In the genomic region with DNA sequence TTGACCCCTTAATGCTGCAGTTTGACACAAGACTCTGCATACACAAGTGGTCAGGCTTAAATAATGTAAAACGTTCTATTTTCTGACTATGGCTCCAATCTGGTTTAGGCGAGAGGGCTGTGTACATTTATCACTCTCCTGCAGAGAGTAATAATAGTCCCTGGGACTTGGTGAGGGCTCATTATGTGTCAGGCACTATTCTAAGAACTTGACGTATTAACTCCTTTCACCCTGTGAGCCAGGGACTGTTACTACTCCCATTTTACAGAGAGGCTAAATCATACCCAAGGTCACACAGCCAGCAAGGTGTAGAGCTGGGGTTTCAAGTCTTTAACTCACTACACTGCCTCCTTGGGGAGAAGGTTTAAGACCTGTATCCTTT, we compare ENCODE assay signal across 28 cellular contexts.
DNase-seq lines count a peak whose midpoint lies in the region; ATAC-seq and TF ChIP-seq lines count a peak whose summit lies in the region.
"Had no signal": no experiment of that assay in that cellular context is flagged by ENCODE, and none has a peak within 500 bp of the region (broad histone marks: within the 10 kb centered on the region; RNA-seq: fewer than 3 reads in every experiment).

No MANE protein-coding gene starts in this region.

- H3K4me3 ChIP-seq in endodermal cell (ENCODE audit: low read length), result no peak overlapping the region
- H3K4me3 ChIP-seq in thyroid gland (replicated peaks in 1 of 3), result no peak overlapping the region
- H3K4me3 ChIP-seq: lower lobe of right lung, mucosa of descending colon had no signal

- H3K27ac ChIP-seq in endodermal cell (ENCODE audit: low read depth, low read length) (peak overlapping the region; percentile 13), thyroid gland (peak overlapping the region; percentile 96 to 99 (median 97))
- H3K27ac ChIP-seq: C4-2B, HL-60, lower lobe of right lung had no signal

- 82 to 85% methylated on average over 2 to 3 of the region's 3 CpGs for WGBS in endodermal cell (ENCODE audit: insufficient coverage in 1 of 2, insufficient read length in 1 of 2), 2 experiments
- 69 to 76% methylated on average over 3 of the region's 3 CpGs for WGBS in thyroid gland, 2 donors

- no peak for ATAC-seq in omental fat pad (ENCODE audit: low FRiP score)
- ATAC-seq: activated naive CD8-positive, alpha-beta T cell treated with anti-CD3 and anti-CD28 coated beads, Interleukin-2, amount 50 U/mL, for 24 hours; lower lobe of right lung; mucosa of descending colon had no signal

- TF ChIP-seq POLR2A in thyroid gland (IDR thresholded peaks at IDR 0.05), result no peak

- H3K4me3 Mint-ChIP-seq in endodermal cell (no peak overlapping the region), progenitor cell of endocrine pancreas (ENCODE audit: low read depth) (no peak overlapping the region)
- H3K4me3 Mint-ChIP-seq: activated naive CD8-positive, alpha-beta T cell treated with anti-CD3 and anti-CD28 coated beads, Interleukin-2, amount 50 U/mL, for 24 hours; activated T-cell treated with anti-CD3 and anti-CD28 coated beads, Interleukin-2, amount 50 U/mL, for 24 hours; neural crest cell; T-helper 2 cell treated with Interferon-gamma antibody and Interleukin-4, amounts not matched to agents 5 μg/mL and 100 μg/mL, for 36 hours had no signal

- TF ChIP-seq CTCF in endodermal cell (conservative IDR thresholded peaks at IDR 0.05), result no peak
- no peak for TF ChIP-seq CTCF in progenitor cell of endocrine pancreas (IDR thresholded peaks at IDR 0.05; ENCODE audit: unreplicated experiment)
- TF ChIP-seq CTCF in thyroid gland (IDR thresholded peaks at IDR 0.05), result no peak
- TF ChIP-seq CTCF in omental fat pad (IDR thresholded peaks at IDR 0.05), result no peak

- DNase-seq in NCI-H2227 treated with DMSO at 0.1 percent for 48 hours (lab: John Stamatoyannopoulos, UW), result peak; percentile 82
- no peak for DNase-seq in endodermal cell
- DNase-seq in progenitor cell of endocrine pancreas (ENCODE audit: low spot score, unreplicated experiment), result no peak
- no peak for DNase-seq in thyroid gland
- no peak for DNase-seq in omental fat pad (ENCODE audit: low spot score)
- DNase-seq in hepatic stellate cell (ENCODE audit: low spot score), result no peak
- DNase-seq in NOMO-1 (lab: John Stamatoyannopoulos, UW; ENCODE audit: unreplicated experiment in 2 of 2), result no peak
- no peak for DNase-seq in activated CD4-positive, alpha-beta T cell treated with anti-CD3 and anti-CD28 coated beads for 48 hours
- DNase-seq: activated CD4-positive, alpha-beta T cell treated with anti-CD3 and anti-CD28 coated beads for 4 hours; activated naive CD8-positive, alpha-beta T cell treated with anti-CD3 and anti-CD28 coated beads, Interleukin-2, amount 50 U/mL, for 24 hours; activated T-cell treated with anti-CD3 and anti-CD28 coated beads, Interleukin-2, amount 50 U/mL, for 24 hours; Caco-2; DND-41; glutamatergic neuron; Karpas-422; kidney; lower lobe of right lung; mucosa of descending colon; NCI-H146; NCI-H2107; NCI-H446 treated with DMSO at 0.1 percent for 48 hours; small intestine; stimulated activated CD4-positive, alpha-beta T cell treated with anti-CD3 and anti-CD28 coated beads, Interleukin-1b, Interleukin-23, amount 100 ng/mL, for 48 hours; substantia nigra had no signal

- H3K27me3 Mint-ChIP-seq in endodermal cell (ENCODE audit: insufficient read depth), result peaks cover 99% of the 10 kb centered on the region
- H3K27me3 Mint-ChIP-seq in progenitor cell of endocrine pancreas, result peaks cover 17% of the 10 kb centered on the region
- H3K27me3 Mint-ChIP-seq: activated naive CD8-positive, alpha-beta T cell treated with anti-CD3 and anti-CD28 coated beads, Interleukin-2, amount 50 U/mL, for 24 hours; activated T-cell treated with anti-CD3 and anti-CD28 coated beads, Interleukin-2, amount 50 U/mL, for 24 hours had no signal

- intact Hi-C loops in thyroid gland (cut with DNase I), result no loop called here

- H3K4me1 ChIP-seq in endodermal cell (ENCODE audit: control insufficient read depth, insufficient read depth, low read length) (peaks cover 14% of the 10 kb centered on the region), thyroid gland (peaks cover 87 to 99% of the 10 kb centered on the region in 2 donors)
- H3K4me1 ChIP-seq: Caco-2 had no signal

- no peaks in the 10 kb centered on the region for H3K36me3 ChIP-seq in endodermal cell (ENCODE audit: control insufficient read depth, insufficient read depth, low read length)
- H3K36me3 ChIP-seq in thyroid gland, result no peaks in the 10 kb centered on the region
- H3K36me3 ChIP-seq: lower lobe of right lung had no signal

- H3K4me1 Mint-ChIP-seq in endodermal cell (peaks cover 14% of the 10 kb centered on the region), progenitor cell of endocrine pancreas (ENCODE audit: low read depth) (peaks cover 50% of the 10 kb centered on the region)

- H3K36me3 Mint-ChIP-seq in endodermal cell (ENCODE audit: low read depth) (no peaks in the 10 kb centered on the region), progenitor cell of endocrine pancreas (ENCODE audit: insufficient read depth) (no peaks in the 10 kb centered on the region)

- H3K27me3 ChIP-seq in endodermal cell (ENCODE audit: control insufficient read depth, insufficient read depth, low read length, poor library complexity, severe bottlenecking) (peaks cover 58% of the 10 kb centered on the region), thyroid gland (no peaks in the 10 kb centered on the region)

- H3K9me3 ChIP-seq in endodermal cell (ENCODE audit: control insufficient read depth, low read length), result no peaks in the 10 kb centered on the region
- H3K9me3 ChIP-seq in thyroid gland, result no peaks in the 10 kb centered on the region
- H3K9me3 ChIP-seq: Caco-2, lower lobe of right lung, mucosa of descending colon had no signal

- H3K27ac Mint-ChIP-seq in endodermal cell (no peak overlapping the region), progenitor cell of endocrine pancreas (peak overlapping the region; percentile 31)
- H3K27ac Mint-ChIP-seq: activated naive CD8-positive, alpha-beta T cell treated with anti-CD3 and anti-CD28 coated beads, Interleukin-2, amount 50 U/mL, for 24 hours; activated T-cell treated with anti-CD3 and anti-CD28 coated beads, Interleukin-2, amount 50 U/mL, for 24 hours; T-helper 2 cell treated with Interferon-gamma antibody and Interleukin-4, amounts not matched to agents 5 μg/mL and 100 μg/mL, for 36 hours had no signal

- no peaks in the 10 kb centered on the region for H3K9me3 Mint-ChIP-seq in endodermal cell
- no peaks in the 10 kb centered on the region for H3K9me3 Mint-ChIP-seq in progenitor cell of endocrine pancreas (ENCODE audit: low read depth)
- H3K9me3 Mint-ChIP-seq: activated naive CD8-positive, alpha-beta T cell treated with anti-CD3 and anti-CD28 coated beads, Interleukin-2, amount 50 U/mL, for 24 hours; activated T-cell treated with anti-CD3 and anti-CD28 coated beads, Interleukin-2, amount 50 U/mL, for 24 hours; neural crest cell; T-helper 2 cell treated with Interferon-gamma antibody and Interleukin-4, amounts not matched to agents 5 μg/mL and 100 μg/mL, for 36 hours had no signal

- H3K9ac ChIP-seq in endodermal cell (ENCODE audit: extremely low read depth, low read length, poor library complexity, severe bottlenecking), result no peak overlapping the region
